ENCODE assay signal across 7 cellular contexts in the genomic region with DNA sequence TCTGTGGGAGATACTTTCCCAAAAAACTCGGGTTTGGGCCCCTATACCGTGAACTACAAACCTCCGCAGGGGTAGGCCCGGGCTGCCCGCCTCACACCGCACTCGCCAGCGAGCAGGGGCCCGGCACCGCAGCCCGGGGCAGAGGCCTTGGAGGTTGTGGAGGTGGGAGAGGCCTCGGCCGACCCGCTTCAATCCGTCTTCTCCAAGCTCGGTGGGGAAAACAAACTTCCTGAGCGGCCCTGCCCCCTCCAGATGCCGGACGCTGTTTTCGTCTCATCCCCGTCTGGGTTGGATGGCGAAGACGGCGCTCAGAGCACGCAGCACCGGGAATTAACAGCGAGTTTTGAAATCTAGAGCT. TPM values are rescaled to one million over a fixed set of nuclear protein-coding genes. Genes with fewer than 3 reads are reported as not detected.
DNase-seq lines count a peak whose midpoint lies in the region; ATAC-seq and TF ChIP-seq lines count a peak whose summit lies in the region.

No MANE protein-coding gene starts in this region.

- peaks cover 5% of the 10 kb centered on the region for H3K9me3 Mint-ChIP-seq in activated naive CD8-positive, alpha-beta T cell treated with anti-CD3 and anti-CD28 coated beads for 36 hours

- H3K79me2 ChIP-seq in OCI-LY7 (ENCODE audit: insufficient read depth, low read depth, low read length): peaks cover 38% of the 10 kb centered on the region

- H3K4me2 ChIP-seq in OCI-LY7 (ENCODE audit: low read length): peak overlapping the region; percentile 76

- POLR2A ChIA-PET in OCI-LY7 (lab: Charles Lee): interaction anchor here (0.7 to 1.8 kb wide), 9 partner anchors 12 to 147 kb away, joined by 3 to 8 read pairs (median 5); no protein-coding TSS in a partner anchor

- H3K4me3 ChIP-seq in OCI-LY7 (ENCODE audit: low read depth, low read length, poor library complexity, severe bottlenecking): peak overlapping the region; percentile 76
- peak overlapping the region; percentile 73 for H3K4me3 ChIP-seq in iPS-11a (ENCODE audit: low read depth, low read length)

- H3K9me2 ChIP-seq in OCI-LY7 (ENCODE audit: insufficient read depth, low read length): no peaks in the 10 kb centered on the region

- H3K4me1 ChIP-seq in OCI-LY7 (ENCODE audit: insufficient read depth, low read length, poor library complexity, severe bottlenecking): peaks cover 39% of the 10 kb centered on the region

- no peaks in the 10 kb centered on the region for H3K9me3 ChIP-seq in OCI-LY7 (ENCODE audit: low read length)

- DNase-seq in OCI-LY7 (ENCODE audit: low spot score) (peak; percentile 33), NCI-H1436 treated with DMSO at 0.1 percent for 48 hours (lab: John Stamatoyannopoulos, UW) (no peak)
- DNase-seq in activated naive CD8-positive, alpha-beta T cell treated with anti-CD3 and anti-CD28 coated beads for 36 hours: peak; percentile 51
- DNase-seq in stimulated activated CD4-positive, alpha-beta T cell treated with anti-CD3 and anti-CD28 coated beads, Interleukin-12 subunit alpha, Interleukin-12 subunit beta, amount 100 ng/mL, for 24 hours (ENCODE audit: low read depth in 2 of 2): peak; percentile 22 to 26

- peaks cover 44% of the 10 kb centered on the region for H3K4me1 Mint-ChIP-seq in activated naive CD8-positive, alpha-beta T cell treated with anti-CD3 and anti-CD28 coated beads for 36 hours

- intact Hi-C loops in OCI-LY7 (cut with micrococcal nuclease; ENCODE audit: unreplicated experiment): loop anchor here (5.0 kb wide), 1 partner anchor 433 kb away; no protein-coding TSS in a partner anchor

- H2AFZ ChIP-seq in OCI-LY7 (ENCODE audit: low read length): peak overlapping the region; percentile 94; the same call in 1 of the 2 replicates

- TF ChIP-seq CTCF in OCI-LY7 (conservative IDR thresholded peaks at IDR 0.05; ENCODE audit: low read length): no peak

- no peaks in the 10 kb centered on the region for H3K27me3 Mint-ChIP-seq in activated naive CD8-positive, alpha-beta T cell treated with anti-CD3 and anti-CD28 coated beads for 36 hours

- CTCF ChIA-PET in OCI-LY7 (lab: Charles Lee; ENCODE audit: unreplicated experiment): no interaction called here

- H3K4me3 Mint-ChIP-seq in activated naive CD8-positive, alpha-beta T cell treated with anti-CD3 and anti-CD28 coated beads for 36 hours: peak overlapping the region; percentile 85

- peaks cover 19% of the 10 kb centered on the region; the same call in 1 of the 2 replicates for H4K20me1 ChIP-seq in OCI-LY7 (ENCODE audit: insufficient read depth, low read length)

- BruUV-seq in OCI-LY7 (replicated peaks; lab: Mats Ljungman, UMichigan): TSS peak; percentile 87

- peak overlapping the region; percentile 87 for H3K27ac ChIP-seq in OCI-LY7 (ENCODE audit: low read depth, low read length, poor library complexity, severe bottlenecking)

- peaks cover 19% of the 10 kb centered on the region for H3K36me3 Mint-ChIP-seq in activated naive CD8-positive, alpha-beta T cell treated with anti-CD3 and anti-CD28 coated beads for 36 hours

- peak overlapping the region; percentile 93 for H3K27ac Mint-ChIP-seq in activated naive CD8-positive, alpha-beta T cell treated with anti-CD3 and anti-CD28 coated beads for 36 hours

- H3K36me3 ChIP-seq in OCI-LY7 (ENCODE audit: insufficient read depth, low read length): peaks cover 12% of the 10 kb centered on the region

- ATAC-seq in GM18870 (IDR thresholded peaks at IDR 0.05; ENCODE audit: unreplicated experiment): peak; percentile 23
- ATAC-seq in HG02798 (IDR thresholded peaks at IDR 0.05; ENCODE audit: poor library complexity, unreplicated experiment): peak; percentile 23

RNA-seq across cellular contexts. Expression of a gene that starts 0.4 kb away (rescaled TPM):
- total RNA-seq in OCI-LY7 (2014; rRNA removed; shearing (Covaris generic)): 39.1 and 40.3 TPM in 2 replicates
- 64.4 and 67.8 TPM in 2 replicates for total RNA-seq in OCI-LY7 (2022)
- 10 to 100 TPM; 72.7 to 76.1 TPM for total RNA-seq in activated naive CD8-positive, alpha-beta T cell treated with anti-CD3 and anti-CD28 coated beads for 36 hours
